8 cellular contexts compared by ENCODE assay signal in the genomic region with DNA sequence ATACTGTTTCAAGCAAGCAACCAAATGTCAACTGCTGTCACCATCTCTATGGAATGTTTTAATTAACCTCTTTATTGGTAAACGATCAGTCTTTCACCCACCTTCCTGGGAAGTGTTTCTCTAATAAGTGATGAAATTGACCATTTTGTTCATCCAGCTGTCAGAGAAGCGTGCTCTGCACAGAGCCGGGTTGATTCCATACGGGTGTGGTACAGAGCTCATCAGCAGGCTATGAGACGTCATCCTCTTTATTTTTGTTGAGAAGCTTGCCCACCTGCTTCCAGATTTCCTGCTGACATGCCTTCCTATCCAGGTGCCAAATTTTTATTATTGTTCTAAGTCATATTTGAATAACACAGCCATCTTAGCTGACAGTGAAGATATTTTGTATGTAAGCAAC.
"Had no signal": no experiment of that assay in that cellular context is flagged by ENCODE, and none has a peak within 500 bp of the region (broad histone marks: within the 10 kb centered on the region; RNA-seq: fewer than 3 reads in every experiment).

No MANE protein-coding gene starts in this region.

- H2AFZ ChIP-seq: GM23338 had no signal

- ATAC-seq: GM23338, HepG2 had no signal

- FAIRE-seq: H1, H54, HepG2 had no signal

- H3K27ac ChIP-seq: HL-60 had no signal

- H3K4me3 ChIP-seq: GM23338 had no signal

- H3K4me2 ChIP-seq: GM23338 had no signal

- DNase-seq: H9, HCEC 1CT, KBM-7 had no signal
